In the genomic region with DNA sequence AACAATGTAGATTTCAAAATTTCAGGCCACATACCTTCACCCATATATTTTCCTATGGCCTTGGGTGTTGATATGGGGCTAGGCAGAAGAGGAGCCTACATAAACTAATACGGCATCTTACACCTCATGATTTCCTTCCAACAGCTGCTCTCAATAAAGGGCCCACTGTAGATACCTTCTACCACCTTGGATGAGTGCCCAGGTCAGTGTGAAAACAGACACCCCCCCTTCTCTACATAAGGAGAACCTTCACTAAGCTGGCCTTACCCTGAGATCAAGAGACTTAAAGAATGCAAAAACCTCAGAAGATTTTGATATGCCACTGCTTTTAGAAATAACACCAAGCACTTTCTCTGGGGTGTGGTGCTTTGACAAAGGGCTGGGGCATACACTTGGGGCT, we compare ENCODE assay signal across 1 cellular context.
TF ChIP-seq lines count a peak whose summit lies in the region.

No MANE protein-coding gene starts in this region.

TF ChIP-seq in GM12878, 131 proteins besides CTCF, POLR2A, EP300 and RAD21:
- TF ChIP-seq CBX5 (IDR thresholded peaks at IDR 0.05; ENCODE audit: low read depth) (no peak), FOXK2 (IDR thresholded peaks at IDR 0.05) (no peak), MXI1 (IDR thresholded peaks at IDR 0.05; ENCODE audit: low read depth, low read length) (no peak), ETV6 (conservative IDR thresholded peaks at IDR 0.05 in 1 of 2, IDR thresholded peaks at IDR 0.05 in 1 of 2; ENCODE audit: borderline replicate concordance in 1 of 2, low read depth in 1 of 2) (no peak), BCL11A (IDR thresholded peaks at IDR 0.05; ENCODE audit: low read depth, low read length) (no peak), ZNF207 (IDR thresholded peaks at IDR 0.05; ENCODE audit: borderline replicate concordance) (no peak)
- TF ChIP-seq, protein P1, sequence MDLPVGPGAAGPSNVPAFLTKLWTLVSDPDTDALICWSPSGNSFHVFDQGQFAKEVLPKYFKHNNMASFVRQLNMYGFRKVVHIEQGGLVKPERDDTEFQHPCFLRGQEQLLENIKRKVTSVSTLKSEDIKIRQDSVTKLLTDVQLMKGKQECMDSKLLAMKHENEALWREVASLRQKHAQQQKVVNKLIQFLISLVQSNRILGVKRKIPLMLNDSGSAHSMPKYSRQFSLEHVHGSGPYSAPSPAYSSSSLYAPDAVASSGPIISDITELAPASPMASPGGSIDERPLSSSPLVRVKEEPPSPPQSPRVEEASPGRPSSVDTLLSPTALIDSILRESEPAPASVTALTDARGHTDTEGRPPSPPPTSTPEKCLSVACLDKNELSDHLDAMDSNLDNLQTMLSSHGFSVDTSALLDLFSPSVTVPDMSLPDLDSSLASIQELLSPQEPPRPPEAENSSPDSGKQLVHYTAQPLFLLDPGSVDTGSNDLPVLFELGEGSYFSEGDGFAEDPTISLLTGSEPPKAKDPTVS (IDR thresholded peaks at IDR 0.05; ENCODE audit: low read depth, low read length) = no peak
- TF ChIP-seq, protein P2, sequence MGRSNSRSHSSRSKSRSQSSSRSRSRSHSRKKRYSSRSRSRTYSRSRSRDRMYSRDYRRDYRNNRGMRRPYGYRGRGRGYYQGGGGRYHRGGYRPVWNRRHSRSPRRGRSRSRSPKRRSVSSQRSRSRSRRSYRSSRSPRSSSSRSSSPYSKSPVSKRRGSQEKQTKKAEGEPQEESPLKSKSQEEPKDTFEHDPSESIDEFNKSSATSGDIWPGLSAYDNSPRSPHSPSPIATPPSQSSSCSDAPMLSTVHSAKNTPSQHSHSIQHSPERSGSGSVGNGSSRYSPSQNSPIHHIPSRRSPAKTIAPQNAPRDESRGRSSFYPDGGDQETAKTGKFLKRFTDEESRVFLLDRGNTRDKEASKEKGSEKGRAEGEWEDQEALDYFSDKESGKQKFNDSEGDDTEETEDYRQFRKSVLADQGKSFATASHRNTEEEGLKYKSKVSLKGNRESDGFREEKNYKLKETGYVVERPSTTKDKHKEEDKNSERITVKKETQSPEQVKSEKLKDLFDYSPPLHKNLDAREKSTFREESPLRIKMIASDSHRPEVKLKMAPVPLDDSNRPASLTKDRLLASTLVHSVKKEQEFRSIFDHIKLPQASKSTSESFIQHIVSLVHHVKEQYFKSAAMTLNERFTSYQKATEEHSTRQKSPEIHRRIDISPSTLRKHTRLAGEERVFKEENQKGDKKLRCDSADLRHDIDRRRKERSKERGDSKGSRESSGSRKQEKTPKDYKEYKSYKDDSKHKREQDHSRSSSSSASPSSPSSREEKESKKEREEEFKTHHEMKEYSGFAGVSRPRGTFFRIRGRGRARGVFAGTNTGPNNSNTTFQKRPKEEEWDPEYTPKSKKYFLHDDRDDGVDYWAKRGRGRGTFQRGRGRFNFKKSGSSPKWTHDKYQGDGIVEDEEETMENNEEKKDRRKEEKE (IDR thresholded peaks at IDR 0.05) = no peak
- TF ChIP-seq, protein P3, sequence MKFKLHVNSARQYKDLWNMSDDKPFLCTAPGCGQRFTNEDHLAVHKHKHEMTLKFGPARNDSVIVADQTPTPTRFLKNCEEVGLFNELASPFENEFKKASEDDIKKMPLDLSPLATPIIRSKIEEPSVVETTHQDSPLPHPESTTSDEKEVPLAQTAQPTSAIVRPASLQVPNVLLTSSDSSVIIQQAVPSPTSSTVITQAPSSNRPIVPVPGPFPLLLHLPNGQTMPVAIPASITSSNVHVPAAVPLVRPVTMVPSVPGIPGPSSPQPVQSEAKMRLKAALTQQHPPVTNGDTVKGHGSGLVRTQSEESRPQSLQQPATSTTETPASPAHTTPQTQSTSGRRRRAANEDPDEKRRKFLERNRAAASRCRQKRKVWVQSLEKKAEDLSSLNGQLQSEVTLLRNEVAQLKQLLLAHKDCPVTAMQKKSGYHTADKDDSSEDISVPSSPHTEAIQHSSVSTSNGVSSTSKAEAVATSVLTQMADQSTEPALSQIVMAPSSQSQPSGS (IDR thresholded peaks at IDR 0.05; ENCODE audit: low read length) = no peak
TF ChIP-seq in GM12878: peak in this region for 0.
